ENCODE assay signal across 8 cellular contexts in genomic region chr19:13872695-13873389, GRCh38. TPM values are rescaled to one million over a fixed set of nuclear protein-coding genes. Genes with fewer than 3 reads are reported as not detected.
DNase-seq lines count a peak whose midpoint lies in the region; ATAC-seq and TF ChIP-seq lines count a peak whose summit lies in the region.

No MANE protein-coding gene starts in this region.

- H3K9ac ChIP-seq in PC-3 (ENCODE audit: low read length), result no peak overlapping the region

- H3K4me3 ChIP-seq in H7 (ENCODE audit: insufficient read depth, low read depth, low read length), result peak overlapping the region; percentile 25
- peak overlapping the region; percentile 12 for H3K4me3 ChIP-seq in ovary
- H3K4me3 ChIP-seq in PC-3 (ENCODE audit: low read length), result no peak overlapping the region

- H3K9me2 ChIP-seq in PC-3 (replicated peaks; ENCODE audit: low read length), result no peaks in the 10 kb centered on the region

- no peak overlapping the region for H3K4me2 ChIP-seq in PC-3 (ENCODE audit: low read length)

- H2AFZ ChIP-seq in PC-3 (ENCODE audit: low read length), result no peak overlapping the region

- CTCF ChIA-PET in PC-3 (lab: Charles Lee), result no interaction called here

- TF ChIP-seq EP300 in ovary (IDR thresholded peaks at IDR 0.05), result no peak

- POLR2A ChIA-PET in PC-3 (lab: Charles Lee; ENCODE audit: unreplicated experiment), result no interaction called here

- H3K4me1 Mint-ChIP-seq in T-helper 2 cell treated with Interferon-gamma antibody and Interleukin-4, amounts not matched to agents 5 μg/mL and 100 μg/mL, for 36 hours (ENCODE audit: low read depth), result peaks cover 3% of the 10 kb centered on the region

- H3F3A ChIP-seq in PC-3 (ENCODE audit: low read length, unreplicated experiment), result no peaks in the 10 kb centered on the region

- H3K36me3 ChIP-seq in H7 (replicated peaks; ENCODE audit: control insufficient read depth, insufficient read depth, low read length), result no peaks in the 10 kb centered on the region
- H3K36me3 ChIP-seq in ovary, result no peaks in the 10 kb centered on the region
- H3K36me3 ChIP-seq in PC-3 (ENCODE audit: low read depth, low read length), result no peaks in the 10 kb centered on the region

- H3K4me3 Mint-ChIP-seq in T-helper 2 cell treated with Interferon-gamma antibody and Interleukin-4, amounts not matched to agents 5 μg/mL and 100 μg/mL, for 36 hours, result peak overlapping the region; percentile 81

- H3K27ac ChIP-seq in ovary (no peak overlapping the region), PC-3 (ENCODE audit: low read length) (no peak overlapping the region)

- H3K27me3 ChIP-seq in H7 (ENCODE audit: control insufficient read depth, insufficient read depth, low read length) (peaks cover 47% of the 10 kb centered on the region), ovary (no peaks in the 10 kb centered on the region), PC-3 (ENCODE audit: low read length) (no peaks in the 10 kb centered on the region)

- H3K79me2 ChIP-seq in PC-3 (ENCODE audit: low read length), result no peaks in the 10 kb centered on the region

- H3K27me3 Mint-ChIP-seq in T-helper 2 cell treated with Interferon-gamma antibody and Interleukin-4, amounts not matched to agents 5 μg/mL and 100 μg/mL, for 36 hours (ENCODE audit: low read depth), result peaks cover 8% of the 10 kb centered on the region

- TF ChIP-seq POLR2A in ovary (IDR thresholded peaks at IDR 0.05), result no peak

- H3K9me3 ChIP-seq in ovary (no peaks in the 10 kb centered on the region), PC-3 (ENCODE audit: low read length) (no peaks in the 10 kb centered on the region)

- TF ChIP-seq CTCF in ovary (IDR thresholded peaks at IDR 0.05) (no peak), PC-3 (conservative IDR thresholded peaks at IDR 0.05; ENCODE audit: low read depth, low read length) (no peak)

- H3K9me3 Mint-ChIP-seq in T-helper 2 cell treated with Interferon-gamma antibody and Interleukin-4, amounts not matched to agents 5 μg/mL and 100 μg/mL, for 36 hours, result no peaks in the 10 kb centered on the region

- no peaks in the 10 kb centered on the region for H3K36me3 Mint-ChIP-seq in T-helper 2 cell treated with Interferon-gamma antibody and Interleukin-4, amounts not matched to agents 5 μg/mL and 100 μg/mL, for 36 hours (ENCODE audit: low read depth)

- H4K20me1 ChIP-seq in PC-3 (ENCODE audit: low read length), result no peaks in the 10 kb centered on the region

- H3K4me1 ChIP-seq in ovary (ENCODE audit: insufficient read depth), result peaks cover 1% of the 10 kb centered on the region
- no peaks in the 10 kb centered on the region for H3K4me1 ChIP-seq in PC-3 (ENCODE audit: insufficient read depth, low read length)

- no TSS peak for BruUV-seq in PC-3 (replicated peaks; lab: Mats Ljungman, UMichigan)

- DNase-seq in H7 (peak; percentile 96), ovary (peak in 2 of 5 donors; percentile 45 to 46), COLO829 (ENCODE audit: low spot score) (no peak), PC-3 (no peak)
- no peak for DNase-seq in T-helper 2 cell treated with Interferon-gamma antibody and Interleukin-4, amounts not matched to agents 5 μg/mL and 100 μg/mL, for 36 hours (ENCODE audit: low spot score)

- intact Hi-C loops in ovary (cut with DNase I), result loop anchor here in 2 of 4 donors (5.0 to 10.0 kb wide), 2 partner anchors 276 to 278 kb away; no protein-coding TSS in a partner anchor
- intact Hi-C loops in PC-3 (cut with micrococcal nuclease), result no loop called here

- no peak overlapping the region for H3K27ac Mint-ChIP-seq in T-helper 2 cell treated with Interferon-gamma antibody and Interleukin-4, amounts not matched to agents 5 μg/mL and 100 μg/mL, for 36 hours

- peak; percentile 35 for ATAC-seq in esophagus mucosa
- no peak for ATAC-seq in HG02678 (IDR thresholded peaks at IDR 0.05; ENCODE audit: unreplicated experiment)
- ATAC-seq in GM19035 (IDR thresholded peaks at IDR 0.05; ENCODE audit: unreplicated experiment), result no peak
- ATAC-seq in PC-3, result no peak

- 2 to 5% (median 3%) methylated on average over 40 to 45 of the region's 45 CpGs for WGBS in ovary, 3 donors

RNA-seq across cellular contexts. Expression of gene NANOS3, which starts 4.1 kb away (rescaled TPM):
- total RNA-seq in H7 (2014; rRNA removed; shearing (Covaris generic)), result not detected in 2 replicates
- not detected for total RNA-seq in esophagus mucosa
- 1 to 10 TPM in 3 of 7 donors, under 1 TPM in 1, not detected in 3; 0.98 to 2.4 (median 1.3) TPM for total RNA-seq in ovary
- polyA plus RNA-seq in ovary, result under 1 TPM in 1 of 2 donors, not detected in 1; 0.30 TPM
- total RNA-seq in PC-3 (2014; rRNA removed), result 1.7 TPM in 1 of 2 replicates, not detected in the other

RNA-seq across cellular contexts. Expression of gene BRME1, which starts 33.1 kb away (rescaled TPM):
- total RNA-seq in H7 (2014; rRNA removed; shearing (Covaris generic)), result 3.4 and 4.1 TPM in 2 replicates
- total RNA-seq in esophagus mucosa (5.7 TPM), ovary (1 to 10 TPM; 1.3 to 3.7 (median 2.3) TPM), PC-3 (2014; rRNA removed) (5.4 and 6.0 TPM in 2 replicates)
- 1 to 10 TPM in 1 of 2 donors, under 1 TPM in 1; 0.57 to 2.8 TPM for polyA plus RNA-seq in ovary

RNA-seq across cellular contexts. Expression of gene CC2D1A, which starts 33.2 kb away (rescaled TPM):
- 22.8 and 25.0 TPM in 2 replicates for total RNA-seq in H7 (2014; rRNA removed; shearing (Covaris generic))
- total RNA-seq in esophagus mucosa, result 29.7 TPM
- total RNA-seq in ovary, result 10 to 100 TPM; 21.0 to 38.1 (median 29.7) TPM
- polyA plus RNA-seq in ovary, result 10 to 100 TPM; 13.1 to 24.1 TPM
- total RNA-seq in PC-3 (2014; rRNA removed), result 67.7 and 102 TPM in 2 replicates
